In genomic region chrX:116490091-116490490, GRCh38 we compare ENCODE assay signal across 13 cellular contexts. TPM values are rescaled to one million over a fixed set of nuclear protein-coding genes. Genes with fewer than 3 reads are reported as not detected.
A peak's percentile ranks its signal among the peaks of the same experiment; 100 is the strongest.
DNase-seq lines count a peak whose midpoint lies in the region; ATAC-seq and TF ChIP-seq lines count a peak whose summit lies in the region.
"Had no signal": no experiment of that assay in that cellular context is flagged by ENCODE, and none has a peak within 500 bp of the region (broad histone marks: within the 10 kb centered on the region; RNA-seq: fewer than 3 reads in every experiment).

No MANE protein-coding gene starts in this region.

- H3K9me3 ChIP-seq in DOHH2 (ENCODE audit: control insufficient read depth, insufficient read depth, low read length) (no peaks in the 10 kb centered on the region), Karpas-422 (ENCODE audit: low read length) (no peaks in the 10 kb centered on the region), adipocyte (ENCODE audit: control insufficient read depth, low read length) (no peaks in the 10 kb centered on the region), MG63 (no peaks in the 10 kb centered on the region)
- H3K9me3 ChIP-seq: thoracic aorta had no signal

- no peaks in the 10 kb centered on the region for H4K20me1 ChIP-seq in DOHH2 (ENCODE audit: control insufficient read depth, insufficient read depth, low read depth, low read length)
- H4K20me1 ChIP-seq in Karpas-422 (ENCODE audit: insufficient read depth, low read depth, low read length) = no peaks in the 10 kb centered on the region

- H3K9ac ChIP-seq in Karpas-422 (ENCODE audit: low read length) (no peak overlapping the region), adipocyte (ENCODE audit: low read length) (no peak overlapping the region)

- H3K79me2 ChIP-seq in DOHH2 (ENCODE audit: control insufficient read depth, low read length) (no peaks in the 10 kb centered on the region), Karpas-422 (ENCODE audit: low read length) (no peaks in the 10 kb centered on the region)

- no peak overlapping the region for H2AFZ ChIP-seq in Karpas-422 (ENCODE audit: low read length)

- H3F3A ChIP-seq in DOHH2 (ENCODE audit: control insufficient read depth, insufficient read depth) = no peaks in the 10 kb centered on the region

- H3K4me1 ChIP-seq in DOHH2 (ENCODE audit: control insufficient read depth, low read length) (no peaks in the 10 kb centered on the region), Karpas-422 (ENCODE audit: low read length) (no peaks in the 10 kb centered on the region), adipocyte (ENCODE audit: control insufficient read depth, insufficient read depth, low read length) (no peaks in the 10 kb centered on the region)

- H3K4me3 ChIP-seq in DOHH2 (ENCODE audit: low read length) (no peak overlapping the region), Karpas-422 (ENCODE audit: low read length) (no peak overlapping the region), adipocyte (ENCODE audit: low read length) (no peak overlapping the region), MG63 (no peak overlapping the region)
- H3K4me3 ChIP-seq: thoracic aorta had no signal

- H3K36me3 ChIP-seq in DOHH2 (ENCODE audit: control insufficient read depth, low read length) = no peaks in the 10 kb centered on the region
- no peaks in the 10 kb centered on the region for H3K36me3 ChIP-seq in Karpas-422 (ENCODE audit: insufficient read depth, low read length)
- H3K36me3 ChIP-seq in adipocyte (ENCODE audit: control insufficient read depth, insufficient read depth, low read length, severe bottlenecking) = no peaks in the 10 kb centered on the region
- H3K36me3 ChIP-seq in MG63 = no peaks in the 10 kb centered on the region
- H3K36me3 ChIP-seq: thoracic aorta had no signal

- no peak for ATAC-seq in GM19452 (IDR thresholded peaks at IDR 0.05; ENCODE audit: unreplicated experiment)
- ATAC-seq: Right ventricle myocardium inferior had no signal

- H3K9me2 ChIP-seq in DOHH2 (replicated peaks; ENCODE audit: control insufficient read depth, low read length) (no peaks in the 10 kb centered on the region), Karpas-422 (replicated peaks; ENCODE audit: insufficient read depth, low read length) (no peaks in the 10 kb centered on the region)

- TF ChIP-seq CTCF in DOHH2 (IDR thresholded peaks at IDR 0.05; ENCODE audit: low read depth, low read length, poor library complexity, severe bottlenecking) = peak; percentile 25

- H3K27me3 ChIP-seq in DOHH2 (ENCODE audit: control insufficient read depth, low read length) = no peaks in the 10 kb centered on the region
- no peaks in the 10 kb centered on the region for H3K27me3 ChIP-seq in Karpas-422 (ENCODE audit: low read length)
- no peaks in the 10 kb centered on the region for H3K27me3 ChIP-seq in adipocyte (replicated peaks; ENCODE audit: control insufficient read depth, insufficient read depth, low read length)
- H3K27me3 ChIP-seq in MG63 = no peaks in the 10 kb centered on the region

- DNase-seq in Karpas-422 = peak; percentile 50
- DNase-seq in adipocyte (ENCODE audit: low read depth) = peak; percentile 35
- peak; percentile 1 for DNase-seq in medulla oblongata (ENCODE audit: extremely low spot score)
- no peak for DNase-seq in MG63
- no peak for DNase-seq in stimulated activated CD4-positive, alpha-beta T cell treated with anti-CD3 and anti-CD28 coated beads, Interleukin-4, amount 100 ng/mL, for 24 hours
- no peak for DNase-seq in NCI-H2029 (lab: John Stamatoyannopoulos, UW)
- DNase-seq: activated CD4-positive, alpha-beta T cell treated with anti-CD3 and anti-CD28 coated beads, Interleukin-2, amount 50 U/mL, for 48 hours; amniotic stem cell; stimulated activated CD4-positive, alpha-beta T cell treated with anti-CD3 and anti-CD28 coated beads, Interleukin-4, amount 100 ng/mL, for 1 hour had no signal

- H3K4me2 ChIP-seq in DOHH2 (ENCODE audit: low read length) (no peak overlapping the region), Karpas-422 (ENCODE audit: low read depth, low read length, poor library complexity, severe bottlenecking) (no peak overlapping the region)

- no peak overlapping the region for H3K27ac ChIP-seq in DOHH2 (ENCODE audit: low read depth, low read length)
- no peak overlapping the region for H3K27ac ChIP-seq in Karpas-422 (ENCODE audit: low read length)
- H3K27ac ChIP-seq: thoracic aorta had no signal

RNA-seq across cellular contexts. Expression of gene CT83, which starts 27.3 kb away (rescaled TPM):
- not detected in 2 replicates for total RNA-seq in Karpas-422 (2014; rRNA removed; shearing (Covaris generic); ENCODE audit: low replicate concordance)
- not detected in 2 replicates for total RNA-seq in MG63 (2014; rRNA removed; shearing (Covaris generic); ENCODE audit: low replicate concordance)
- total RNA-seq: Right ventricle myocardium inferior, thoracic aorta had no signal

RNA-seq across cellular contexts. Expression of gene SLC6A14, which starts 53.7 kb away (rescaled TPM):
- not detected in 2 replicates for total RNA-seq in Karpas-422 (2014; rRNA removed; shearing (Covaris generic); ENCODE audit: low replicate concordance)
- total RNA-seq in MG63 (2014; rRNA removed; shearing (Covaris generic); ENCODE audit: low replicate concordance) = not detected in 2 replicates
- total RNA-seq: Right ventricle myocardium inferior, thoracic aorta had no signal

Comparison
In these comparisons a context has a peak if more than half of its experiments do, and no peak if none do; other contexts are left out.
1. DNase-seq: peak in Karpas-422 (single experiment), adipocyte (single experiment) and medulla oblongata (single experiment); none in MG63 (single experiment), stimulated activated CD4-positive, alpha-beta T cell treated with anti-CD3 and anti-CD28 coated beads, Interleukin-4, amount 100 ng/mL, for 24 hours (single experiment) and NCI-H2029 (single experiment).